8 cellular contexts compared by ENCODE assay signal in genomic region chr6:35260642-35261570, GRCh38. TPM values are rescaled to one million over a fixed set of nuclear protein-coding genes. Genes with fewer than 3 reads are reported as not detected.
DNase-seq lines count a peak whose midpoint lies in the region; ATAC-seq, FAIRE-seq and TF ChIP-seq lines count a peak whose summit lies in the region.

No MANE protein-coding gene starts in this region.

- H4K20me1 ChIP-seq in HepG2 (ENCODE audit: insufficient read depth, low read length), result no peaks in the 10 kb centered on the region

- H3K36me3 Mint-ChIP-seq in activated T-cell treated with anti-CD3 and anti-CD28 coated beads, Interleukin-2, amount 50 U/mL, for 24 hours (ENCODE audit: low read depth), result peaks cover 14% of the 10 kb centered on the region
- H3K36me3 Mint-ChIP-seq in activated naive CD8-positive, alpha-beta T cell treated with anti-CD3 and anti-CD28 coated beads, Interleukin-2, amount 50 U/mL, for 24 hours (ENCODE audit: low read depth), result no peaks in the 10 kb centered on the region

- H3K4me1 ChIP-seq in HepG2 (ENCODE audit: insufficient read depth, low read length) (peaks cover 52% of the 10 kb centered on the region), thyroid gland (peaks cover 29 to 50% of the 10 kb centered on the region in 2 donors)

- POLR2A ChIA-PET in HepG2 (lab: Yijun Ruan, JAX), result interaction anchor here (1.6 to 1.7 kb wide), 2 partner anchors 154 to 236 kb away, joined by 5 to 7 read pairs; partner anchors contain the start of gene TEAD3

- H3K27me3 ChIP-seq in HepG2 (ENCODE audit: control insufficient read depth in 1 of 2, insufficient read depth in 2 of 2, low read length in 2 of 2) (no peaks in the 10 kb centered on the region; a peak in 1 of 5 replicates), thyroid gland (no peaks in the 10 kb centered on the region)

- no peak for ATAC-seq in activated naive CD8-positive, alpha-beta T cell treated with anti-CD3 and anti-CD28 coated beads, Interleukin-2, amount 50 U/mL, for 24 hours
- no peak for ATAC-seq in HepG2

- peak overlapping the region; percentile 94 for H3K4me2 ChIP-seq in HepG2 (ENCODE audit: low read depth, low read length)

- H3K79me2 ChIP-seq in HepG2 (ENCODE audit: insufficient read depth, low read length), result peaks cover 9% of the 10 kb centered on the region

- peak overlapping the region; percentile 95 for H3K27ac Mint-ChIP-seq in activated T-cell treated with anti-CD3 and anti-CD28 coated beads, Interleukin-2, amount 50 U/mL, for 24 hours
- peak overlapping the region; percentile 88 for H3K27ac Mint-ChIP-seq in activated naive CD8-positive, alpha-beta T cell treated with anti-CD3 and anti-CD28 coated beads, Interleukin-2, amount 50 U/mL, for 24 hours

- in situ Hi-C loops in HepG2 (cut with HindIII; ENCODE audit: extremely low pct_ligation_motif_present, low pct_unique_long_range_greater_than_20kb), result no loop called here

- H3K9me3 ChIP-seq in HepG2 (ENCODE audit: low read length), result no peaks in the 10 kb centered on the region
- H3K9me3 ChIP-seq in thyroid gland, result no peaks in the 10 kb centered on the region

- H3K36me3 ChIP-seq in HepG2 (replicated peaks in 1 of 2; ENCODE audit: control insufficient read depth in 1 of 2, insufficient read depth in 2 of 2, low read length in 2 of 2), result no peaks in the 10 kb centered on the region
- no peaks in the 10 kb centered on the region for H3K36me3 ChIP-seq in thyroid gland

- no peak for TF ChIP-seq EP300 in HepG2 (IDR thresholded peaks at IDR 0.05; ENCODE audit: low read depth in 2 of 2, low read length in 2 of 2)
- no peak for TF ChIP-seq EP300 in HepG2 (CRISPR knock-in tag; IDR thresholded peaks at IDR 0.05; ENCODE audit: borderline replicate concordance)

- peak overlapping the region; percentile 96 for H3K4me3 Mint-ChIP-seq in activated T-cell treated with anti-CD3 and anti-CD28 coated beads, Interleukin-2, amount 50 U/mL, for 24 hours
- H3K4me3 Mint-ChIP-seq in activated naive CD8-positive, alpha-beta T cell treated with anti-CD3 and anti-CD28 coated beads, Interleukin-2, amount 50 U/mL, for 24 hours, result peak overlapping the region; percentile 94

- peak overlapping the region; percentile 97 for H3K9ac ChIP-seq in HepG2 (ENCODE audit: insufficient read depth, low read depth, low read length)

- no peak for DNase-seq in activated T-cell treated with anti-CD3 and anti-CD28 coated beads, Interleukin-2, amount 50 U/mL, for 24 hours
- no peak for DNase-seq in activated T-cell treated with anti-CD3 and anti-CD28 coated beads for 4 hours
- no peak for DNase-seq in activated naive CD8-positive, alpha-beta T cell treated with anti-CD3 and anti-CD28 coated beads, Interleukin-2, amount 50 U/mL, for 24 hours
- DNase-seq in HepG2 (ENCODE audit: low spot score), result no peak
- no peak for DNase-seq in thyroid gland
- DNase-seq in cerebellar nuclear complex (lab: John Stamatoyannopoulos, UW), result no peak
- DNase-seq in nucleus accumbens (lab: John Stamatoyannopoulos, UW), result no peak
- DNase-seq in GM12891 (ENCODE audit: insufficient read length, low spot score), result no peak

- no peak for TF ChIP-seq RAD21 in HepG2 (CRISPR knock-in tag; IDR thresholded peaks at IDR 0.05)

- TF ChIP-seq POLR2A in HepG2 (IDR thresholded peaks at IDR 0.05; ENCODE audit: insufficient read depth in 1 of 2, low read depth in 2 of 2, low read length in 2 of 2) (no peak), thyroid gland (IDR thresholded peaks at IDR 0.05) (no peak), GM12891 (IDR thresholded peaks at IDR 0.05; ENCODE audit: low read depth, low read length) (no peak; the same call in 1 of the 2 replicates)

- no peak for FAIRE-seq in HepG2 (lab: Jason Lieb, UNC)
- FAIRE-seq in GM12891 (lab: Jason Lieb, UNC), result no peak

- no TSS peak for BruUV-seq in HepG2 (replicated peaks; lab: Mats Ljungman, UMichigan)

- no peak overlapping the region for H2AFZ ChIP-seq in HepG2 (ENCODE audit: low read length)

- intact Hi-C loops in HepG2 (cut with micrococcal nuclease; ENCODE audit: unreplicated experiment), result no loop called here
- intact Hi-C loops in thyroid gland (cut with DNase I), result no loop called here

- H3K27me3 Mint-ChIP-seq in activated T-cell treated with anti-CD3 and anti-CD28 coated beads, Interleukin-2, amount 50 U/mL, for 24 hours, result no peaks in the 10 kb centered on the region
- H3K27me3 Mint-ChIP-seq in activated naive CD8-positive, alpha-beta T cell treated with anti-CD3 and anti-CD28 coated beads, Interleukin-2, amount 50 U/mL, for 24 hours, result no peaks in the 10 kb centered on the region

- CTCF ChIA-PET in HepG2 (lab: Yijun Ruan, JAX; ENCODE audit: low intra/inter-chr PET ratio, low total read pairs), result no interaction called here

- peaks cover 59% of the 10 kb centered on the region for H3K4me1 Mint-ChIP-seq in activated T-cell treated with anti-CD3 and anti-CD28 coated beads, Interleukin-2, amount 50 U/mL, for 24 hours (ENCODE audit: low read depth)
- peaks cover 54% of the 10 kb centered on the region for H3K4me1 Mint-ChIP-seq in activated naive CD8-positive, alpha-beta T cell treated with anti-CD3 and anti-CD28 coated beads, Interleukin-2, amount 50 U/mL, for 24 hours

- H3K27ac ChIP-seq in HepG2 (ENCODE audit: extremely low read length, insufficient read depth, low read length) (peak overlapping the region; percentile 93), thyroid gland (peak overlapping the region; percentile 95 to 99 (median 98))

- no peak for TF ChIP-seq CTCF in HepG2 (CRISPR knock-in tag; IDR thresholded peaks at IDR 0.05)
- no peak for TF ChIP-seq CTCF in thyroid gland (IDR thresholded peaks at IDR 0.05)

- no peaks in the 10 kb centered on the region for H3K9me3 Mint-ChIP-seq in activated T-cell treated with anti-CD3 and anti-CD28 coated beads, Interleukin-2, amount 50 U/mL, for 24 hours
- no peaks in the 10 kb centered on the region for H3K9me3 Mint-ChIP-seq in activated naive CD8-positive, alpha-beta T cell treated with anti-CD3 and anti-CD28 coated beads, Interleukin-2, amount 50 U/mL, for 24 hours

- peak overlapping the region; percentile 69 to 97 (median 77); a peak in 5 of 6 replicates for H3K4me3 ChIP-seq in HepG2 (replicated peaks in 1 of 3; ENCODE audit: insufficient read depth in 1 of 3, low read depth in 2 of 3, low read length in 3 of 3)
- H3K4me3 ChIP-seq in thyroid gland (replicated peaks in 1 of 3), result peak overlapping the region in 1 of 3 donors; percentile 84

- WGBS in HepG2 (ENCODE audit: low lambda C conversion rate), result 73% methylated on average over 6 of the region's 6 CpGs
- WGBS in thyroid gland, 2 donors, result 84 to 89% methylated on average over 6 of the region's 6 CpGs

RNA-seq across cellular contexts. Expression of gene ZNF76, which starts 1.4 kb away (rescaled TPM):
- total RNA-seq in HepG2 (2016; rRNA removed; fragmentation: Illumina TruSeq; extraction: Trizol) (11.8 and 13.2 TPM in 2 replicates), thyroid gland (10 to 100 TPM; 54.3 to 81.7 (median 71.6) TPM)
- total RNA-seq in HepG2 (2016; cell fraction: cytosol; rRNA removed; fragmentation: Illumina TruSeq; extraction: Trizol; ENCODE audit: low read depth), result 11.7 and 12.1 TPM in 2 replicates
- 9.9 and 12.7 TPM in 2 replicates for total RNA-seq in HepG2 (2016; cell fraction: insoluble cytoplasmic fraction; rRNA removed; fragmentation: Illumina TruSeq; extraction: Trizol)
- total RNA-seq in HepG2 (2016; cell fraction: membrane; rRNA removed; fragmentation: Illumina TruSeq; extraction: Trizol), result 21.8 and 26.0 TPM in 2 replicates
- total RNA-seq in HepG2 (2016; cell fraction: nucleus; rRNA removed; fragmentation: Illumina TruSeq; extraction: Trizol), result 9.5 and 10.9 TPM in 2 replicates
- 26.4 and 28.2 TPM in 2 replicates for polyA plus RNA-seq in HepG2 (2011; rRNA removed)
- 9.0 and 14.0 TPM in 2 replicates for polyA plus RNA-seq in HepG2 (2011; cell fraction: cytosol; rRNA removed)
- 128 and 139 TPM in 2 replicates for polyA plus RNA-seq in HepG2 (2011; cell fraction: nucleus; rRNA removed)
- 15.4 and 17.3 TPM in 2 replicates for polyA plus RNA-seq in HepG2 (2012)
- polyA plus RNA-seq in HepG2 (2016; cell fraction: cytosol; fragmentation: Illumina TruSeq; extraction: Trizol; ENCODE audit: low read depth), result 10.6 and 13.2 TPM in 2 replicates
- polyA plus RNA-seq in HepG2 (2016; cell fraction: insoluble cytoplasmic fraction; fragmentation: Illumina TruSeq; extraction: Trizol; ENCODE audit: low read depth), result 14.5 and 16.3 TPM in 2 replicates
- 22.8 and 27.0 TPM in 2 replicates for polyA plus RNA-seq in HepG2 (2016; cell fraction: membrane; fragmentation: Illumina TruSeq; extraction: Trizol; ENCODE audit: low read depth)
- 38.8 and 39.0 TPM in 2 replicates for polyA plus RNA-seq in HepG2 (2016; cell fraction: nucleus; fragmentation: Illumina TruSeq; extraction: Trizol; ENCODE audit: insufficient read depth, low read depth)
- 25.8 and 37.6 TPM in 2 replicates for polyA minus RNA-seq in HepG2 (2011; rRNA and poly(A)+ RNA removed; ENCODE audit: low replicate concordance)
- polyA minus RNA-seq in HepG2 (2011; cell fraction: cytosol; rRNA and poly(A)+ RNA removed), result 3.6 and 4.4 TPM in 2 replicates
- 17.3 and 24.5 TPM in 2 replicates for polyA minus RNA-seq in HepG2 (2011; cell fraction: nucleus; rRNA and poly(A)+ RNA removed)
- 21.5 TPM for polyA plus RNA-seq in GM12891 (2012; ENCODE audit: low read depth, missing spikeins)

RNA-seq across cellular contexts. Expression of gene DEF6, which starts 36.7 kb away (rescaled TPM):
- total RNA-seq in HepG2 (2016; rRNA removed; fragmentation: Illumina TruSeq; extraction: Trizol) (9.6 and 10.0 TPM in 2 replicates), thyroid gland (1 to 10 TPM; 5.2 to 9.3 (median 6.0) TPM)
- total RNA-seq in HepG2 (2016; cell fraction: cytosol; rRNA removed; fragmentation: Illumina TruSeq; extraction: Trizol; ENCODE audit: low read depth), result 1.9 and 2.1 TPM in 2 replicates
- total RNA-seq in HepG2 (2016; cell fraction: insoluble cytoplasmic fraction; rRNA removed; fragmentation: Illumina TruSeq; extraction: Trizol), result 8.6 and 9.7 TPM in 2 replicates
- 4.0 TPM in 2 replicates for total RNA-seq in HepG2 (2016; cell fraction: membrane; rRNA removed; fragmentation: Illumina TruSeq; extraction: Trizol)
- total RNA-seq in HepG2 (2016; cell fraction: nucleus; rRNA removed; fragmentation: Illumina TruSeq; extraction: Trizol), result 10.5 and 10.6 TPM in 2 replicates
- 5.2 and 7.4 TPM in 2 replicates for polyA plus RNA-seq in HepG2 (2011; rRNA removed)
- 4.6 and 6.6 TPM in 2 replicates for polyA plus RNA-seq in HepG2 (2011; cell fraction: cytosol; rRNA removed)
- polyA plus RNA-seq in HepG2 (2011; cell fraction: nucleus; rRNA removed), result 18.1 and 24.9 TPM in 2 replicates
- 2.9 and 3.2 TPM in 2 replicates for polyA plus RNA-seq in HepG2 (2012)
- polyA plus RNA-seq in HepG2 (2016; cell fraction: cytosol; fragmentation: Illumina TruSeq; extraction: Trizol; ENCODE audit: low read depth), result 1.6 and 1.7 TPM in 2 replicates
- polyA plus RNA-seq in HepG2 (2016; cell fraction: insoluble cytoplasmic fraction; fragmentation: Illumina TruSeq; extraction: Trizol; ENCODE audit: low read depth), result 7.5 and 7.7 TPM in 2 replicates
- 3.6 TPM in 2 replicates for polyA plus RNA-seq in HepG2 (2016; cell fraction: membrane; fragmentation: Illumina TruSeq; extraction: Trizol; ENCODE audit: low read depth)
- polyA plus RNA-seq in HepG2 (2016; cell fraction: nucleus; fragmentation: Illumina TruSeq; extraction: Trizol; ENCODE audit: insufficient read depth, low read depth), result 24.8 and 26.1 TPM in 2 replicates
- 0.30 and 9.6 TPM in 2 replicates for polyA minus RNA-seq in HepG2 (2011; rRNA and poly(A)+ RNA removed; ENCODE audit: low replicate concordance)
- polyA minus RNA-seq in HepG2 (2011; cell fraction: cytosol; rRNA and poly(A)+ RNA removed), result 2.5 and 2.7 TPM in 2 replicates
- 4.6 and 5.2 TPM in 2 replicates for polyA minus RNA-seq in HepG2 (2011; cell fraction: nucleus; rRNA and poly(A)+ RNA removed)
- polyA plus RNA-seq in GM12891 (2012; ENCODE audit: low read depth, missing spikeins), result 27.6 TPM

RNA-seq across cellular contexts. Expression of gene SCUBE3, which starts 47.1 kb away (rescaled TPM):
- total RNA-seq in HepG2 (2016; rRNA removed; fragmentation: Illumina TruSeq; extraction: Trizol) (not detected in 2 replicates), thyroid gland (100 to 1,000 TPM in 1 of 4 donors, 10 to 100 TPM in 3; 45.5 to 119 (median 66.3) TPM)
- total RNA-seq in HepG2 (2016; cell fraction: cytosol; rRNA removed; fragmentation: Illumina TruSeq; extraction: Trizol; ENCODE audit: low read depth), result not detected in 2 replicates
- not detected in 2 replicates for total RNA-seq in HepG2 (2016; cell fraction: insoluble cytoplasmic fraction; rRNA removed; fragmentation: Illumina TruSeq; extraction: Trizol)
- total RNA-seq in HepG2 (2016; cell fraction: membrane; rRNA removed; fragmentation: Illumina TruSeq; extraction: Trizol), result not detected in 2 replicates
- total RNA-seq in HepG2 (2016; cell fraction: nucleus; rRNA removed; fragmentation: Illumina TruSeq; extraction: Trizol), result not detected in 2 replicates
- polyA plus RNA-seq in HepG2 (2011; rRNA removed), result not detected in 2 replicates
- not detected in 2 replicates for polyA plus RNA-seq in HepG2 (2011; cell fraction: cytosol; rRNA removed)
- polyA plus RNA-seq in HepG2 (2011; cell fraction: nucleus; rRNA removed), result not detected in 2 replicates
- polyA plus RNA-seq in HepG2 (2012), result 0.05 and 0.09 TPM in 2 replicates
- not detected in 2 replicates for polyA plus RNA-seq in HepG2 (2016; cell fraction: cytosol; fragmentation: Illumina TruSeq; extraction: Trizol; ENCODE audit: low read depth)
- polyA plus RNA-seq in HepG2 (2016; cell fraction: insoluble cytoplasmic fraction; fragmentation: Illumina TruSeq; extraction: Trizol; ENCODE audit: low read depth), result not detected in 2 replicates
- not detected in 2 replicates for polyA plus RNA-seq in HepG2 (2016; cell fraction: membrane; fragmentation: Illumina TruSeq; extraction: Trizol; ENCODE audit: low read depth)
- not detected in 2 replicates for polyA plus RNA-seq in HepG2 (2016; cell fraction: nucleus; fragmentation: Illumina TruSeq; extraction: Trizol; ENCODE audit: insufficient read depth, low read depth)
- not detected in 2 replicates for polyA minus RNA-seq in HepG2 (2011; rRNA and poly(A)+ RNA removed; ENCODE audit: low replicate concordance)
- not detected in 2 replicates for polyA minus RNA-seq in HepG2 (2011; cell fraction: cytosol; rRNA and poly(A)+ RNA removed)
- polyA minus RNA-seq in HepG2 (2011; cell fraction: nucleus; rRNA and poly(A)+ RNA removed), result not detected in 2 replicates
- 0.04 TPM for polyA plus RNA-seq in GM12891 (2012; ENCODE audit: low read depth, missing spikeins)

Comparison
In these comparisons a context has a peak if more than half of its experiments do, and no peak if none do; other contexts are left out.
1. RNA of gene SCUBE3, which starts 47.1 kb away (total RNA-seq): 45.5 to 119 TPM in thyroid gland; not detected in HepG2; every median in the first group is over 10 times any median in the second.